Comparison of ENCODE assay signal across 8 cellular contexts in the genomic region with DNA sequence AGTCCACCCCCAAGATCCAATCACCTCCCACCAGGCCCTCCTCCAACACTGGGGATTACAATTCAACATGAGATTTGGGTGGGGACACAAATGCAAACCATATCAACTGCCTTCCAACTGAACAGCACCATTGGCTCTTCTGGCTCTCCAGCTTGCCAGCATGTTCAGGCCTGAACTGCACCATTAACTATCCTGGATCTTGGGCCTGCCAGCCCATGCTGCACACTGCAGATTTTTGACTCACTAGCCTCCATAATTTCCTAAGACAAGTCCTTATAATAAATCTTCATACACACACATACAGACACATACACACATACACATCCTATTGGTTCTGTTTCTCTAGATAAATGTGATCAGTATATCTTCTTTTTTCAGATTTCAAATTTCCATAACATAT.
"Had no signal": no experiment of that assay in that cellular context is flagged by ENCODE, and none has a peak within 500 bp of the region (broad histone marks: within the 10 kb centered on the region; RNA-seq: fewer than 3 reads in every experiment).

No MANE protein-coding gene starts in this region.

- H3K9ac ChIP-seq: GM23248 had no signal

- DNase-seq: GM23248, GOT3, H9, HCEC 1CT, HFFc6, IMR-90 had no signal

- H2AFZ ChIP-seq: GM23248 had no signal

- H3K4me3 ChIP-seq: GM23248, K562 had no signal

- H3K27ac ChIP-seq: GM23248, HL-60 had no signal
